15 cellular contexts compared by ENCODE assay signal in the genomic region with DNA sequence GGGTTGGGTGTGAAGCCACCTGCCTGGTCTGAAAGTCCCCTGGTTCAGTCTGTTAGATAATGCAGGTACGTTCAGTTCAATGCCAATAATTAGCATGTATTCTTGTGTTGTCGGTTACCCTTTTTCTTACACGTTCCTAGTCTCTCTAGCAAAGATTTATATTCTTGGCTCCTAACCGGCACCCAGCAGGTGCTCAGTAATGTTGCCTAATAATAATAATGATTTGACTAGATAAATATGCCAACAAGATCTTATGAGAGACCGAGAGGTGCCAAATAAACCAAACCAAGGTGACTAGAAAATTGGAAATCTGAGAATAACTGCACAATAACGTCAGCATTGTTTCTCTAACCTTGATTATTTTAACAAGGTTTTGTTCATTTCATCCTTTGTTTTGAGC. TPM values are rescaled to one million over a fixed set of nuclear protein-coding genes. Genes with fewer than 3 reads are reported as not detected.
A peak's percentile ranks its signal among the peaks of the same experiment; 100 is the strongest.
DNase-seq lines count a peak whose midpoint lies in the region; ATAC-seq and TF ChIP-seq lines count a peak whose summit lies in the region.
"Had no signal": no experiment of that assay in that cellular context is flagged by ENCODE, and none has a peak within 500 bp of the region (broad histone marks: within the 10 kb centered on the region; RNA-seq: fewer than 3 reads in every experiment).

No MANE protein-coding gene starts in this region.

- H3K4me1 Mint-ChIP-seq in activated naive CD8-positive, alpha-beta T cell (ENCODE audit: low read depth): peaks cover 15% of the 10 kb centered on the region
- peaks cover 22% of the 10 kb centered on the region for H3K4me1 Mint-ChIP-seq in activated naive CD8-positive, alpha-beta T cell treated with anti-CD3 and anti-CD28 coated beads for 36 hours
- peaks cover 5% of the 10 kb centered on the region for H3K4me1 Mint-ChIP-seq in glutamatergic neuron (ENCODE audit: low read depth, unreplicated experiment)

- H3K9me2 ChIP-seq in OCI-LY7 (ENCODE audit: insufficient read depth, low read length): no peaks in the 10 kb centered on the region

- WGBS in smooth muscle cell (ENCODE audit: low lambda C conversion rate): 91% methylated on average over 6 of the region's 6 CpGs

- H3K27ac ChIP-seq in OCI-LY7 (ENCODE audit: low read depth, low read length, poor library complexity, severe bottlenecking): no peak overlapping the region
- H3K27ac ChIP-seq in smooth muscle cell (ENCODE audit: low read depth): no peak overlapping the region

- H3K4me3 Mint-ChIP-seq in activated naive CD8-positive, alpha-beta T cell: peak overlapping the region; percentile 96
- H3K4me3 Mint-ChIP-seq in activated naive CD8-positive, alpha-beta T cell treated with anti-CD3 and anti-CD28 coated beads for 36 hours: no peak overlapping the region
- peak overlapping the region; percentile 92 for H3K4me3 Mint-ChIP-seq in glutamatergic neuron (ENCODE audit: unreplicated experiment)

- H3K4me1 ChIP-seq in OCI-LY7 (ENCODE audit: insufficient read depth, low read length, poor library complexity, severe bottlenecking) (peaks cover 49% of the 10 kb centered on the region), smooth muscle cell (ENCODE audit: low read depth) (peaks cover 9% of the 10 kb centered on the region)

- no peak overlapping the region for H3K9ac ChIP-seq in smooth muscle cell (ENCODE audit: low read depth)

- intact Hi-C loops in OCI-LY7 (cut with micrococcal nuclease; ENCODE audit: unreplicated experiment) (loop anchor here (10.0 kb wide), 1 partner anchor 915 kb away; a partner anchor contains a TSS), Right ventricle myocardium superior (cut with DNase I) (loop anchor here (10.0 kb wide), 1 partner anchor 185 kb away; a partner anchor contains a TSS)

- POLR2A ChIA-PET in OCI-LY7 (lab: Charles Lee): interaction anchor here (1.0 to 4.3 kb wide), 7 partner anchors 10 to 698 kb away, joined by 3 to 47 read pairs (median 6); no protein-coding TSS in a partner anchor

- H3K9me3 ChIP-seq in OCI-LY7 (ENCODE audit: low read length) (no peaks in the 10 kb centered on the region), smooth muscle cell (replicated peaks; ENCODE audit: low read depth) (no peaks in the 10 kb centered on the region)
- H3K9me3 ChIP-seq: BE2C had no signal

- no peaks in the 10 kb centered on the region for H3K27me3 Mint-ChIP-seq in activated naive CD8-positive, alpha-beta T cell
- H3K27me3 Mint-ChIP-seq in activated naive CD8-positive, alpha-beta T cell treated with anti-CD3 and anti-CD28 coated beads for 36 hours: no peaks in the 10 kb centered on the region
- H3K27me3 Mint-ChIP-seq in glutamatergic neuron (ENCODE audit: unreplicated experiment): no peaks in the 10 kb centered on the region

- BruUV-seq in OCI-LY7 (replicated peaks; lab: Mats Ljungman, UMichigan): no TSS peak

- H3F3A ChIP-seq in smooth muscle cell (ENCODE audit: low read depth): peaks cover 7% of the 10 kb centered on the region

- no peak for ATAC-seq in Right ventricle myocardium superior (ENCODE audit: poor library complexity)
- no peak for ATAC-seq in HG03045 (IDR thresholded peaks at IDR 0.05; ENCODE audit: unreplicated experiment)
- no peak for ATAC-seq in HG03378 (IDR thresholded peaks at IDR 0.05; ENCODE audit: unreplicated experiment)

- H3K36me3 ChIP-seq in OCI-LY7 (ENCODE audit: insufficient read depth, low read length) (no peaks in the 10 kb centered on the region; the same call in 1 of the 2 replicates), smooth muscle cell (ENCODE audit: low read depth) (no peaks in the 10 kb centered on the region)
- H3K36me3 ChIP-seq: BE2C had no signal

- H3K27ac Mint-ChIP-seq in activated naive CD8-positive, alpha-beta T cell: no peak overlapping the region
- no peak overlapping the region for H3K27ac Mint-ChIP-seq in activated naive CD8-positive, alpha-beta T cell treated with anti-CD3 and anti-CD28 coated beads for 36 hours
- H3K27ac Mint-ChIP-seq in glutamatergic neuron (ENCODE audit: unreplicated experiment): no peak overlapping the region

- no peaks in the 10 kb centered on the region for H3K9me3 Mint-ChIP-seq in activated naive CD8-positive, alpha-beta T cell (ENCODE audit: low read depth)
- no peaks in the 10 kb centered on the region for H3K9me3 Mint-ChIP-seq in activated naive CD8-positive, alpha-beta T cell treated with anti-CD3 and anti-CD28 coated beads for 36 hours
- H3K9me3 Mint-ChIP-seq in glutamatergic neuron (ENCODE audit: unreplicated experiment): peaks cover 1% of the 10 kb centered on the region

- peaks cover 8% of the 10 kb centered on the region for H3K36me3 Mint-ChIP-seq in activated naive CD8-positive, alpha-beta T cell
- H3K36me3 Mint-ChIP-seq in activated naive CD8-positive, alpha-beta T cell treated with anti-CD3 and anti-CD28 coated beads for 36 hours: peaks cover 19% of the 10 kb centered on the region
- H3K36me3 Mint-ChIP-seq in glutamatergic neuron (ENCODE audit: unreplicated experiment): no peaks in the 10 kb centered on the region

- H3K4me3 ChIP-seq in OCI-LY7 (ENCODE audit: low read depth, low read length, poor library complexity, severe bottlenecking) (no peak overlapping the region), smooth muscle cell (no peak overlapping the region)

- DNase-seq in activated naive CD8-positive, alpha-beta T cell treated with anti-CD3 and anti-CD28 coated beads for 36 hours: no peak
- DNase-seq in OCI-LY7 (ENCODE audit: low spot score) (no peak), glutamatergic neuron (no peak), smooth muscle cell (lab: John Stamatoyannopoulos, UW; ENCODE audit: unreplicated experiment) (no peak), Right ventricle myocardium superior (no peak)
- DNase-seq: activated CD4-positive, alpha-beta T cell treated with anti-CD3 and anti-CD28 coated beads for 48 hours; BE2C; dorsolateral prefrontal cortex; foreskin melanocyte; GF-D8; NCI-H524 treated with DMSO at 0.1 percent for 48 hours; stimulated activated CD4-positive, alpha-beta T cell treated with anti-CD3 and anti-CD28 coated beads, Interleukin-15, amount 100 ng/mL, for 24 hours had no signal

- H3K79me2 ChIP-seq in OCI-LY7 (ENCODE audit: insufficient read depth, low read depth, low read length) (no peaks in the 10 kb centered on the region), smooth muscle cell (ENCODE audit: low read depth) (peaks cover 4% of the 10 kb centered on the region)

- H4K20me1 ChIP-seq in OCI-LY7 (ENCODE audit: insufficient read depth, low read length): no peaks in the 10 kb centered on the region
- H4K20me1 ChIP-seq in smooth muscle cell (ENCODE audit: low read depth): no peaks in the 10 kb centered on the region

- peak overlapping the region; percentile 95 for H2AFZ ChIP-seq in OCI-LY7 (ENCODE audit: low read length)
- peak overlapping the region; percentile 95 for H2AFZ ChIP-seq in smooth muscle cell (ENCODE audit: low read depth)

- CTCF ChIA-PET in OCI-LY7 (lab: Charles Lee; ENCODE audit: unreplicated experiment): no interaction called here

- no peaks in the 10 kb centered on the region for H3K27me3 ChIP-seq in smooth muscle cell (ENCODE audit: low read depth)
- H3K27me3 ChIP-seq: BE2C, dorsolateral prefrontal cortex had no signal

- H3K4me2 ChIP-seq in OCI-LY7 (ENCODE audit: low read length) (peak overlapping the region; percentile 65; the same call in 1 of the 2 replicates), smooth muscle cell (no peak overlapping the region)

- TF ChIP-seq CTCF in OCI-LY7 (conservative IDR thresholded peaks at IDR 0.05; ENCODE audit: low read length) (no peak), glutamatergic neuron (IDR thresholded peaks at IDR 0.05; ENCODE audit: partially characterized antibody, unreplicated experiment) (no peak), smooth muscle cell (IDR thresholded peaks at IDR 0.05; ENCODE audit: borderline replicate concordance, insufficient read depth, poor library complexity, severe bottlenecking) (no peak)

RNA-seq across cellular contexts. Expression of a gene that starts 1.1 kb away (rescaled TPM):
- total RNA-seq in activated naive CD8-positive, alpha-beta T cell treated with anti-CD3 and anti-CD28 coated beads for 36 hours: 10 to 100 TPM; 51.4 to 55.5 TPM
- total RNA-seq in OCI-LY7 (2014; rRNA removed; shearing (Covaris generic)): 45.5 and 55.1 TPM in 2 replicates
- 43.3 and 48.7 TPM in 2 replicates for total RNA-seq in OCI-LY7 (2022)
- 16.0 TPM for total RNA-seq in glutamatergic neuron (ENCODE audit: unreplicated experiment)
- 107 and 118 TPM in 2 replicates for total RNA-seq in smooth muscle cell
- polyA plus RNA-seq in smooth muscle cell: 72.2 and 72.9 TPM in 2 replicates
- 118 TPM for total RNA-seq in Right ventricle myocardium superior

RNA-seq across cellular contexts. Expression of a gene that starts 32.8 kb away (rescaled TPM):
- under 1 TPM in 1 of 2 experiments, not detected in 1; 0.16 TPM for total RNA-seq in activated naive CD8-positive, alpha-beta T cell treated with anti-CD3 and anti-CD28 coated beads for 36 hours
- total RNA-seq in OCI-LY7 (2014; rRNA removed; shearing (Covaris generic)): not detected in 2 replicates
- total RNA-seq in OCI-LY7 (2022) (not detected in 2 replicates), glutamatergic neuron (ENCODE audit: unreplicated experiment) (3.4 TPM), smooth muscle cell (1.9 and 2.1 TPM in 2 replicates), Right ventricle myocardium superior (0.59 TPM)
- 0.04 and 0.93 TPM in 2 replicates for polyA plus RNA-seq in smooth muscle cell
